In genomic region chr6:337782-338464, GRCh38 we compare ENCODE assay signal across 1 cellular context.
TF ChIP-seq lines count a peak whose summit lies in the region.

No MANE protein-coding gene starts in this region.

TF ChIP-seq in K562, 482 proteins besides CTCF, POLR2A, EP300 and RAD21 (continued from another document and continues in another):
- TF ChIP-seq RFX5 (IDR thresholded peaks at IDR 0.05; ENCODE audit: low read depth, low read length) = no peak
- TF ChIP-seq HNRNPLL (IDR thresholded peaks at IDR 0.05; ENCODE audit: low read depth, low read length, poor library complexity, severe bottlenecking) = no peak
- peak; percentile 40; the same call in 1 of the 2 replicates for TF ChIP-seq ZNF589 (CRISPR knock-in tag; IDR thresholded peaks at IDR 0.05; ENCODE audit: low read depth)
- peak; percentile 76; the same call in 1 of the 2 replicates for TF ChIP-seq C11orf30 (IDR thresholded peaks at IDR 0.05; ENCODE audit: low read depth)
- TF ChIP-seq ZNF592 (IDR thresholded peaks at IDR 0.05) = no peak
- TF ChIP-seq NR1H2 (CRISPR knock-in tag; IDR thresholded peaks at IDR 0.05) = no peak
- TF ChIP-seq MAFF (IDR thresholded peaks at IDR 0.05; ENCODE audit: low read length) = peak; percentile 36; the same call in 1 of the 2 replicates
- TF ChIP-seq TOE1 (IDR thresholded peaks at IDR 0.05; ENCODE audit: borderline replicate concordance) = no peak
- TF ChIP-seq TOE1 (CRISPR knock-in tag; IDR thresholded peaks at IDR 0.05; ENCODE audit: borderline replicate concordance, low read depth) = no peak
- TF ChIP-seq HMG20A (CRISPR knock-in tag; conservative IDR thresholded peaks at IDR 0.05) = no peak
- 0 out of 2 replicates have a peak, but pooled peaks have one; percentile 33 for TF ChIP-seq RNF2 (IDR thresholded peaks at IDR 0.05)
- no peak for TF ChIP-seq MYBL2 (IDR thresholded peaks at IDR 0.05; ENCODE audit: low read depth)
- TF ChIP-seq MYBL2 (CRISPR knock-in tag; IDR thresholded peaks at IDR 0.05; ENCODE audit: borderline replicate concordance) = no peak
- 0 out of 2 replicates have a peak, but pooled peaks have one; percentile 14 for TF ChIP-seq BACH1 (tag; IDR thresholded peaks at IDR 0.05)
- no peak for TF ChIP-seq HIVEP1 (CRISPR knock-in tag; IDR thresholded peaks at IDR 0.05)
- no peak for TF ChIP-seq RAD51 (IDR thresholded peaks at IDR 0.05; ENCODE audit: borderline replicate concordance, low read depth)
- peak; percentile 78 for TF ChIP-seq MAFG (tag; conservative IDR thresholded peaks at IDR 0.05)
- no peak for TF ChIP-seq U2AF2 (optimal IDR thresholded peaks at IDR 0.05; ENCODE audit: low read depth, low read length)
- no peak for TF ChIP-seq ZNF174 (CRISPR knock-in tag; IDR thresholded peaks at IDR 0.05)
- no peak; the same call in 1 of the 2 replicates for TF ChIP-seq CTBP1 (IDR thresholded peaks at IDR 0.05; ENCODE audit: borderline replicate concordance)
- no peak for TF ChIP-seq SAFB2 (IDR thresholded peaks at IDR 0.05; ENCODE audit: borderline replicate concordance, low read depth, low read length, severe bottlenecking)
- peak; percentile 59; the same call in 1 of the 2 replicates for TF ChIP-seq SPI1 (IDR thresholded peaks at IDR 0.05; ENCODE audit: borderline replicate concordance, low read depth, low read length)
- TF ChIP-seq MLX (CRISPR knock-in tag; conservative IDR thresholded peaks at IDR 0.05) = no peak
- no peak for TF ChIP-seq GTF2E2 (tag; IDR thresholded peaks at IDR 0.05)
- TF ChIP-seq HMGXB4 (CRISPR knock-in tag; IDR thresholded peaks at IDR 0.05) = no peak
- TF ChIP-seq ZNF134 (CRISPR knock-in tag; conservative IDR thresholded peaks at IDR 0.05) = no peak
- no peak for TF ChIP-seq IRF2 (CRISPR knock-in tag; IDR thresholded peaks at IDR 0.05)
- no peak for TF ChIP-seq ATF2 (CRISPR knock-in tag; IDR thresholded peaks at IDR 0.05)
- no peak for TF ChIP-seq CBX1 (IDR thresholded peaks at IDR 0.05; ENCODE audit: low read depth)
- peak; percentile 18; the same call in 1 of the 2 replicates for TF ChIP-seq DPF2 (IDR thresholded peaks at IDR 0.05)
- no peak for TF ChIP-seq LARP7 (IDR thresholded peaks at IDR 0.05)
- TF ChIP-seq GTF3C2 (IDR thresholded peaks at IDR 0.05; ENCODE audit: borderline replicate concordance, extremely low read depth, insufficient read length) = no peak
- no peak for TF ChIP-seq ZNF311 (CRISPR knock-in tag; IDR thresholded peaks at IDR 0.05)
- TF ChIP-seq ZNF316 (IDR thresholded peaks at IDR 0.05) = peak; percentile 80
- no peak for TF ChIP-seq KLF10 (CRISPR knock-in tag; IDR thresholded peaks at IDR 0.05)
- TF ChIP-seq CBX5 (IDR thresholded peaks at IDR 0.05; ENCODE audit: borderline replicate concordance, low read depth) = no peak
- no peak for TF ChIP-seq CREB5 (CRISPR knock-in tag; IDR thresholded peaks at IDR 0.05)
- TF ChIP-seq MAFK (IDR thresholded peaks at IDR 0.05; ENCODE audit: low read length) = peak; percentile 52; the same call in 1 of the 2 replicates
- TF ChIP-seq ZNF212 (CRISPR knock-in tag; IDR thresholded peaks at IDR 0.05) = no peak
- no peak for TF ChIP-seq MEF2A (IDR thresholded peaks at IDR 0.05; ENCODE audit: control insufficient read depth, low read depth, low read length)
- TF ChIP-seq ZKSCAN8 (CRISPR knock-in tag; IDR thresholded peaks at IDR 0.05) = no peak
- TF ChIP-seq NFIX (CRISPR knock-in tag; IDR thresholded peaks at IDR 0.05; ENCODE audit: low read depth) = no peak
- TF ChIP-seq CGGBP1 (CRISPR knock-in tag; IDR thresholded peaks at IDR 0.05) = no peak
- TF ChIP-seq ZNF561 (CRISPR knock-in tag; conservative IDR thresholded peaks at IDR 0.05) = no peak
- no peak for TF ChIP-seq DIDO1 (tag; IDR thresholded peaks at IDR 0.05; ENCODE audit: low read depth)
- TF ChIP-seq NFE2 (IDR thresholded peaks at IDR 0.05; ENCODE audit: low read depth) = peak; percentile 77
- TF ChIP-seq ZNF445 (CRISPR knock-in tag; IDR thresholded peaks at IDR 0.05; ENCODE audit: low read depth) = no peak
- no peak for TF ChIP-seq EWSR1 (IDR thresholded peaks at IDR 0.05; ENCODE audit: borderline replicate concordance, low read depth, partially characterized antibody)
- no peak for TF ChIP-seq SMARCC2 (IDR thresholded peaks at IDR 0.05; ENCODE audit: low read depth)
- no peak for TF ChIP-seq ZNF436 (CRISPR knock-in tag; IDR thresholded peaks at IDR 0.05)
- no peak for TF ChIP-seq TCF15 (CRISPR knock-in tag; IDR thresholded peaks at IDR 0.05)
- no peak; the same call in 1 of the 2 replicates for TF ChIP-seq NFE2L1 (tag; IDR thresholded peaks at IDR 0.05; ENCODE audit: borderline replicate concordance, low read depth)
- TF ChIP-seq ZBTB11 (CRISPR knock-in tag; IDR thresholded peaks at IDR 0.05) = no peak
